Comparison of ENCODE assay signal across 12 cellular contexts in genomic region chr2:240990726-240991377, GRCh38. TPM values are rescaled to one million over a fixed set of nuclear protein-coding genes. Genes with fewer than 3 reads are reported as not detected.
DNase-seq lines count a peak whose midpoint lies in the region; ATAC-seq, FAIRE-seq and TF ChIP-seq lines count a peak whose summit lies in the region.
"Had no signal": no experiment of that assay in that cellular context is flagged by ENCODE, and none has a peak within 500 bp of the region (broad histone marks: within the 10 kb centered on the region; RNA-seq: fewer than 3 reads in every experiment).

No MANE protein-coding gene starts in this region.

- H3K9me3 Mint-ChIP-seq in natural killer cell treated with Interleukin-12 subunit alpha and Interleukin-12 subunit beta and Interleukin-15 and Interleukin-18, amount 100 ng/mL, for 72 hours: no peaks in the 10 kb centered on the region
- H3K9me3 Mint-ChIP-seq in natural killer cell: no peaks in the 10 kb centered on the region
- H3K9me3 Mint-ChIP-seq: activated CD8-positive, alpha-beta T cell treated with anti-CD3 and anti-CD28 coated beads for 36 hours had no signal

- H3K36me3 Mint-ChIP-seq in natural killer cell treated with Interleukin-12 subunit alpha and Interleukin-12 subunit beta and Interleukin-15 and Interleukin-18, amount 100 ng/mL, for 72 hours: no peaks in the 10 kb centered on the region
- no peaks in the 10 kb centered on the region for H3K36me3 Mint-ChIP-seq in natural killer cell

- no peak for FAIRE-seq in HTR-8/SVneo (lab: Jason Lieb, UNC)

- TF ChIP-seq POLR2A in sigmoid colon (IDR thresholded peaks at IDR 0.05): no peak

- H3K9me3 ChIP-seq in heart right ventricle (peaks cover 0 to 11% (median 0%) of the 10 kb centered on the region in 11 donors), sigmoid colon (peaks cover 0 to 4% (median 2%) of the 10 kb centered on the region in 4 donors)

- peaks cover 20 to 56% (median 30%) of the 10 kb centered on the region in 9 donors for H3K4me1 ChIP-seq in heart right ventricle
- peaks cover 0 to 17% (median 11%) of the 10 kb centered on the region in 4 donors for H3K4me1 ChIP-seq in sigmoid colon

- no peaks in the 10 kb centered on the region for H3K4me1 Mint-ChIP-seq in natural killer cell treated with Interleukin-12 subunit alpha and Interleukin-12 subunit beta and Interleukin-15 and Interleukin-18, amount 100 ng/mL, for 72 hours (ENCODE audit: low read depth in 2 of 2)
- H3K4me1 Mint-ChIP-seq in natural killer cell: no peaks in the 10 kb centered on the region

- H3K4me3 Mint-ChIP-seq in natural killer cell treated with Interleukin-12 subunit alpha and Interleukin-12 subunit beta and Interleukin-15 and Interleukin-18, amount 100 ng/mL, for 72 hours: no peak overlapping the region
- H3K4me3 Mint-ChIP-seq in natural killer cell: no peak overlapping the region
- H3K4me3 Mint-ChIP-seq: activated CD8-positive, alpha-beta T cell treated with anti-CD3 and anti-CD28 coated beads for 36 hours had no signal

- peaks cover 0 to 3% (median 0%) of the 10 kb centered on the region in 7 donors for H3K27me3 ChIP-seq in heart right ventricle
- peaks cover 0 to 13% (median 6%) of the 10 kb centered on the region in 3 donors for H3K27me3 ChIP-seq in sigmoid colon

- intact Hi-C loops in natural killer cell (cut with micrococcal nuclease) (no loop called here), heart right ventricle (cut with DNase I) (loop anchor here in 4 of 10 donors (5.0 to 10.0 kb wide), 3 partner anchors 76 to 136 kb away; no protein-coding TSS in a partner anchor), sigmoid colon (cut with DNase I) (no loop called here)

- no peak for TF ChIP-seq CTCF in natural killer cell (IDR thresholded peaks at IDR 0.05)
- no peak for TF ChIP-seq CTCF in heart right ventricle (IDR thresholded peaks at IDR 0.05)
- no peak for TF ChIP-seq CTCF in sigmoid colon (IDR thresholded peaks at IDR 0.05)

- no peak for ATAC-seq in natural killer cell treated with Interleukin-12 subunit alpha and Interleukin-12 subunit beta and Interleukin-15 and Interleukin-18, amount 100 ng/mL, for 72 hours
- no peak for ATAC-seq in natural killer cell
- peak in 1 of 8 donors; percentile 3 for ATAC-seq in heart right ventricle
- no peak for ATAC-seq in stimulated activated naive CD8-positive, alpha-beta T cell treated with anti-CD3 and anti-CD28 coated beads, Interleukin-15, Interleukin-2, amounts not matched to agents 100 U/mL and 50 U/mL, for 24 hours
- ATAC-seq: activated CD8-positive, alpha-beta T cell treated with anti-CD3 and anti-CD28 coated beads for 36 hours had no signal

- peak overlapping the region; percentile 35 to 71 (median 64) for H3K27ac ChIP-seq in heart right ventricle
- peak overlapping the region; percentile 57 to 68 (median 66) for H3K27ac ChIP-seq in sigmoid colon

- WGBS in heart right ventricle, 2 donors: 92% methylated on average over 13 of the region's 13 CpGs
- 93 to 94% methylated on average over 13 of the region's 13 CpGs for WGBS in sigmoid colon, 2 donors

- H3K4me3 ChIP-seq in heart right ventricle: no peak overlapping the region
- no peak overlapping the region for H3K4me3 ChIP-seq in sigmoid colon

- H3K36me3 ChIP-seq in heart right ventricle (no peaks in the 10 kb centered on the region), sigmoid colon (no peaks in the 10 kb centered on the region)

- no peaks in the 10 kb centered on the region for H3K27me3 Mint-ChIP-seq in natural killer cell treated with Interleukin-12 subunit alpha and Interleukin-12 subunit beta and Interleukin-15 and Interleukin-18, amount 100 ng/mL, for 72 hours
- H3K27me3 Mint-ChIP-seq in natural killer cell (ENCODE audit: low read depth in 2 of 2): peaks cover 0 to under 1% of the 10 kb centered on the region in 2 donors
- H3K27me3 Mint-ChIP-seq: activated CD8-positive, alpha-beta T cell treated with anti-CD3 and anti-CD28 coated beads for 36 hours had no signal

- no peak for TF ChIP-seq EP300 in sigmoid colon (IDR thresholded peaks at IDR 0.05)

- DNase-seq in natural killer cell treated with Interleukin-12 subunit alpha and Interleukin-12 subunit beta and Interleukin-15 and Interleukin-18, amount 100 ng/mL, for 72 hours (ENCODE audit: low spot score): peak; percentile 59
- DNase-seq in natural killer cell (no peak), heart right ventricle (no peak), sigmoid colon (peak; percentile 63), NCI-H146 treated with DMSO at 0.1 percent for 48 hours (lab: John Stamatoyannopoulos, UW; ENCODE audit: unreplicated experiment) (no peak), mesenteric fat pad (ENCODE audit: low spot score) (no peak), HTR-8/SVneo (ENCODE audit: insufficient read length, low spot score) (no peak)
- no peak for DNase-seq in stimulated activated naive CD8-positive, alpha-beta T cell treated with anti-CD3 and anti-CD28 coated beads, Interleukin-15, Interleukin-2, amounts not matched to agents 100 U/mL and 50 U/mL, for 24 hours
- DNase-seq: activated CD8-positive, alpha-beta T cell treated with anti-CD3 and anti-CD28 coated beads for 36 hours; activated gamma-delta T cell treated with Interleukin-2 at 50 U/mL for 16 hours; central memory CD4-positive, alpha-beta T cell; NCI-H1105 treated with DMSO at 0.1 percent for 48 hours had no signal

- no peak overlapping the region for H3K27ac Mint-ChIP-seq in natural killer cell treated with Interleukin-12 subunit alpha and Interleukin-12 subunit beta and Interleukin-15 and Interleukin-18, amount 100 ng/mL, for 72 hours
- H3K27ac Mint-ChIP-seq in natural killer cell: no peak overlapping the region
- H3K27ac Mint-ChIP-seq: activated CD8-positive, alpha-beta T cell treated with anti-CD3 and anti-CD28 coated beads for 36 hours had no signal

RNA-seq across cellular contexts. Expression of gene SNED1, which starts 7.6 kb away (rescaled TPM):
- total RNA-seq in natural killer cell treated with Interleukin-12 subunit alpha and Interleukin-12 subunit beta and Interleukin-15 and Interleukin-18, amount 100 ng/mL, for 72 hours: under 1 TPM in 1 of 2 donors, not detected in 1; 0.14 TPM
- total RNA-seq in natural killer cell (1 to 10 TPM in 2 of 3 donors, under 1 TPM in 1; 0.97 to 4.9 (median 2.5) TPM), heart right ventricle (10 to 100 TPM in 1 of 10 donors, 1 to 10 TPM in 9; 3.9 to 12.7 (median 6.3) TPM), sigmoid colon (10 to 100 TPM in 3 of 4 donors, 1 to 10 TPM in 1; 8.3 to 37.1 (median 17.0) TPM), mesenteric fat pad (58.0 TPM)
- polyA plus RNA-seq in heart right ventricle (1 to 10 TPM; 4.2 to 6.9 TPM), sigmoid colon (1 to 10 TPM in 2 of 3 donors, under 1 TPM in 1; 0.69 to 6.3 (median 3.0) TPM)

Comparison
In these comparisons a context has a peak if more than half of its experiments do, and no peak if none do; other contexts are left out.
1. DNase-seq: peak in natural killer cell treated with Interleukin-12 subunit alpha and Interleukin-12 subunit beta and Interleukin-15 and Interleukin-18, amount 100 ng/mL, for 72 hours (single experiment) and sigmoid colon (single experiment); none in natural killer cell (single experiment), heart right ventricle (0 of 2), NCI-H146 treated with DMSO at 0.1 percent for 48 hours (single experiment), stimulated activated naive CD8-positive, alpha-beta T cell treated with anti-CD3 and anti-CD28 coated beads, Interleukin-15, Interleukin-2, amounts not matched to agents 100 U/mL and 50 U/mL, for 24 hours (single experiment), mesenteric fat pad (single experiment) and HTR-8/SVneo (single experiment).